25 cellular contexts compared by ENCODE assay signal in genomic region chr14:105006831-105007592, GRCh38. TPM values are rescaled to one million over a fixed set of nuclear protein-coding genes. Genes with fewer than 3 reads are reported as not detected.
A peak's percentile ranks its signal among the peaks of the same experiment; 100 is the strongest.
DNase-seq lines count a peak whose midpoint lies in the region; ATAC-seq and TF ChIP-seq lines count a peak whose summit lies in the region.
"Had no signal": no experiment of that assay in that cellular context is flagged by ENCODE, and none has a peak within 500 bp of the region (broad histone marks: within the 10 kb centered on the region; RNA-seq: fewer than 3 reads in every experiment).

No MANE protein-coding gene starts in this region.

- no peak overlapping the region for H3K4me2 ChIP-seq in osteoblast (ENCODE audit: insufficient read depth, low read length)

- CTCF ChIA-PET in WTC11 (lab: Charles Lee): interaction anchor here (1.3 kb wide), 1 partner anchor 32 kb away, joined by 5 read pairs; no protein-coding TSS in a partner anchor

- H3K9me3 Mint-ChIP-seq in activated naive CD4-positive, alpha-beta T cell treated with anti-CD3 and anti-CD28 coated beads, Interleukin-2, amount 50 U/mL, for 72 hours: no peaks in the 10 kb centered on the region
- no peaks in the 10 kb centered on the region for H3K9me3 Mint-ChIP-seq in WTC11
- H3K9me3 Mint-ChIP-seq: activated naive CD4-positive, alpha-beta T cell treated with anti-CD3 and anti-CD28 coated beads for 36 hours; activated T-cell treated with anti-CD3 and anti-CD28 coated beads, Interleukin-2, amount 50 U/mL, for 24 hours; CD8-positive, alpha-beta memory T cell; dendritic cell treated with granulocyte-macrophage colony-stimulating factor and Interleukin-4, amounts not matched to agents 40 ng/mL and 50 ng/mL, for 4 days; naive thymus-derived CD4-positive, alpha-beta T cell had no signal

- no peaks in the 10 kb centered on the region for H3K27me3 Mint-ChIP-seq in WTC11 (ENCODE audit: low read depth)
- H3K27me3 Mint-ChIP-seq: activated T-cell treated with anti-CD3 and anti-CD28 coated beads, Interleukin-2, amount 50 U/mL, for 24 hours; CD8-positive, alpha-beta memory T cell; dendritic cell treated with granulocyte-macrophage colony-stimulating factor and Interleukin-4, amounts not matched to agents 40 ng/mL and 50 ng/mL, for 4 days; naive thymus-derived CD4-positive, alpha-beta T cell had no signal

- no peaks in the 10 kb centered on the region for H3K36me3 Mint-ChIP-seq in activated naive CD4-positive, alpha-beta T cell treated with anti-CD3 and anti-CD28 coated beads, Interleukin-2, amount 50 U/mL, for 72 hours
- H3K36me3 Mint-ChIP-seq in WTC11: peaks cover 21% of the 10 kb centered on the region

- H3K79me2 ChIP-seq in osteoblast (ENCODE audit: insufficient read depth, low read length): peaks cover 39% of the 10 kb centered on the region

- H2AFZ ChIP-seq in osteoblast (ENCODE audit: low read length): no peak overlapping the region

- no peaks in the 10 kb centered on the region for H3K4me1 Mint-ChIP-seq in WTC11

- POLR2A ChIA-PET in WTC11 (lab: Charles Lee): no interaction called here

- H4K20me1 ChIP-seq in osteoblast (ENCODE audit: insufficient read depth, low read length): peaks cover 3% of the 10 kb centered on the region

- no peaks in the 10 kb centered on the region for H3K27me3 ChIP-seq in osteoblast (ENCODE audit: insufficient read depth, low read length)
- H3K27me3 ChIP-seq: ovary, right atrium auricular region, upper lobe of left lung had no signal

- H3K36me3 ChIP-seq in osteoblast (ENCODE audit: insufficient read depth, low read length): peaks cover 31% of the 10 kb centered on the region
- H3K36me3 ChIP-seq: ovary had no signal

- ATAC-seq in activated naive CD4-positive, alpha-beta T cell treated with anti-CD3 and anti-CD28 coated beads, Interleukin-2, amount 50 U/mL, for 72 hours: peak; percentile 4 to 19
- ATAC-seq in WTC11: no peak

- no peak for DNase-seq in activated naive CD4-positive, alpha-beta T cell treated with anti-CD3 and anti-CD28 coated beads, Interleukin-2, amount 50 U/mL, for 72 hours (ENCODE audit: low spot score in 2 of 2)
- DNase-seq in activated naive CD4-positive, alpha-beta T cell (lab: John Stamatoyannopoulos, UW): no peak
- DNase-seq in WTC11 (ENCODE audit: low spot score) (no peak), osteoblast (ENCODE audit: insufficient read length, low spot score, missing footprints) (peak; percentile 58), midbrain (lab: John Stamatoyannopoulos, UW) (no peak), Kasumi-1 (lab: John Stamatoyannopoulos, UW) (no peak)
- DNase-seq: activated CD4-positive, alpha-beta T cell treated with anti-CD3 and anti-CD28 coated beads for 1 hour; activated naive CD4-positive, alpha-beta T cell treated with anti-CD3 and anti-CD28 coated beads for 36 hours; activated T-cell treated with anti-CD3 and anti-CD28 coated beads, Interleukin-2, amount 50 U/mL, for 24 hours; AML-193; CD8-positive, alpha-beta memory T cell; DMS53; head of caudate nucleus; left colon; naive thymus-derived CD4-positive, alpha-beta T cell; NCI-H187; NCI-H82; ovary; SIG-M5; stimulated activated CD4-positive, alpha-beta T cell treated with anti-CD3 and anti-CD28 coated beads, Interleukin-12 subunit alpha, Interleukin-12 subunit beta, amount 100 ng/mL, for 4 hours; upper lobe of left lung had no signal

- H3K4me3 Mint-ChIP-seq in WTC11: no peak overlapping the region
- H3K4me3 Mint-ChIP-seq: activated naive CD4-positive, alpha-beta T cell treated with anti-CD3 and anti-CD28 coated beads for 36 hours; activated T-cell treated with anti-CD3 and anti-CD28 coated beads, Interleukin-2, amount 50 U/mL, for 24 hours; CD8-positive, alpha-beta memory T cell; dendritic cell treated with granulocyte-macrophage colony-stimulating factor and Interleukin-4, amounts not matched to agents 40 ng/mL and 50 ng/mL, for 4 days; naive thymus-derived CD4-positive, alpha-beta T cell had no signal

- H3K4me3 ChIP-seq in osteoblast (ENCODE audit: insufficient read depth, low read length): no peak overlapping the region
- H3K4me3 ChIP-seq: ovary, right atrium auricular region, upper lobe of left lung had no signal

- peak overlapping the region in 1 of 2 donors; percentile 50 for H3K27ac Mint-ChIP-seq in activated naive CD4-positive, alpha-beta T cell treated with anti-CD3 and anti-CD28 coated beads, Interleukin-2, amount 50 U/mL, for 72 hours
- H3K27ac Mint-ChIP-seq in WTC11: peak overlapping the region; percentile 85
- H3K27ac Mint-ChIP-seq: activated naive CD4-positive, alpha-beta T cell treated with anti-CD3 and anti-CD28 coated beads for 36 hours; activated T-cell treated with anti-CD3 and anti-CD28 coated beads, Interleukin-2, amount 50 U/mL, for 24 hours; dendritic cell treated with granulocyte-macrophage colony-stimulating factor and Interleukin-4, amounts not matched to agents 40 ng/mL and 50 ng/mL, for 4 days had no signal

- peaks cover under 1% of the 10 kb centered on the region for H3K4me1 ChIP-seq in osteoblast (ENCODE audit: insufficient read depth, low read length)
- H3K4me1 ChIP-seq: right atrium auricular region, upper lobe of left lung had no signal

- no peak for TF ChIP-seq CTCF in WTC11 (IDR thresholded peaks at IDR 0.05)
- TF ChIP-seq CTCF in osteoblast (IDR thresholded peaks at IDR 0.05; ENCODE audit: extremely low read depth, low read depth, low read length): no peak

- no peaks in the 10 kb centered on the region for H3K9me3 ChIP-seq in osteoblast (ENCODE audit: low read depth, low read length)
- H3K9me3 ChIP-seq: ovary, right atrium auricular region, upper lobe of left lung had no signal

- no peak overlapping the region for H3K27ac ChIP-seq in osteoblast (ENCODE audit: low read depth, low read length)
- H3K27ac ChIP-seq: 22Rv1, ovary, right atrium auricular region, upper lobe of left lung had no signal

TF ChIP-seq in WTC11, 78 proteins besides CTCF, POLR2A, EP300 and RAD21 (continues in another document):
- TF ChIP-seq CBFB (CRISPR knock-in tag; IDR thresholded peaks at IDR 0.05; ENCODE audit: low read depth) (no peak), ZNF396 (CRISPR knock-in tag; IDR thresholded peaks at IDR 0.05; ENCODE audit: borderline replicate concordance) (no peak), JUN (CRISPR knock-in tag; IDR thresholded peaks at IDR 0.05) (no peak), ZNF232 (CRISPR knock-in tag; IDR thresholded peaks at IDR 0.05) (no peak), ZNF532 (CRISPR knock-in tag; IDR thresholded peaks at IDR 0.05; ENCODE audit: borderline replicate concordance) (no peak), ZBTB43 (CRISPR knock-in tag; IDR thresholded peaks at IDR 0.05) (no peak)

RNA-seq across cellular contexts. Expression of gene CDCA4, which starts 13.9 kb away (rescaled TPM):
- total RNA-seq in activated naive CD4-positive, alpha-beta T cell treated with anti-CD3 and anti-CD28 coated beads, Interleukin-2, amount 50 U/mL, for 72 hours: 10 to 100 TPM; 54.2 to 61.1 TPM
- total RNA-seq in WTC11 (2021) (55.9 to 63.3 TPM (median 58.3 TPM) in 3 replicates), osteoblast (13.3 and 13.8 TPM in 2 replicates)

RNA-seq across cellular contexts. Expression of gene CLBA1, which starts 21.4 kb away (rescaled TPM):
- under 1 TPM; 0.20 to 0.97 TPM for total RNA-seq in activated naive CD4-positive, alpha-beta T cell treated with anti-CD3 and anti-CD28 coated beads, Interleukin-2, amount 50 U/mL, for 72 hours
- total RNA-seq in WTC11 (2021) (2.6 to 3.8 TPM (median 2.8 TPM) in 3 replicates), osteoblast (11.5 and 12.3 TPM in 2 replicates)

RNA-seq across cellular contexts. Expression of gene AHNAK2, which starts 28.8 kb away (rescaled TPM):
- under 1 TPM; 0.02 to 0.10 TPM for total RNA-seq in activated naive CD4-positive, alpha-beta T cell treated with anti-CD3 and anti-CD28 coated beads, Interleukin-2, amount 50 U/mL, for 72 hours
- total RNA-seq in WTC11 (2021) (3.3 to 3.5 TPM (median 3.4 TPM) in 3 replicates), osteoblast (30.8 and 31.8 TPM in 2 replicates)

RNA-seq across cellular contexts. Expression of gene GPR132, which starts 58.2 kb away (rescaled TPM):
- total RNA-seq in activated naive CD4-positive, alpha-beta T cell treated with anti-CD3 and anti-CD28 coated beads, Interleukin-2, amount 50 U/mL, for 72 hours: 10 to 100 TPM; 24.9 to 32.6 TPM
- 0.09 to 0.13 TPM in 2 of 3 replicates, not detected in the other for total RNA-seq in WTC11 (2021)
- total RNA-seq in osteoblast: under 0.01 TPM in 2 replicates
- total RNA-seq: endothelial cell of umbilical vein had no signal
